32 cellular contexts compared by ENCODE assay signal in the genomic region with DNA sequence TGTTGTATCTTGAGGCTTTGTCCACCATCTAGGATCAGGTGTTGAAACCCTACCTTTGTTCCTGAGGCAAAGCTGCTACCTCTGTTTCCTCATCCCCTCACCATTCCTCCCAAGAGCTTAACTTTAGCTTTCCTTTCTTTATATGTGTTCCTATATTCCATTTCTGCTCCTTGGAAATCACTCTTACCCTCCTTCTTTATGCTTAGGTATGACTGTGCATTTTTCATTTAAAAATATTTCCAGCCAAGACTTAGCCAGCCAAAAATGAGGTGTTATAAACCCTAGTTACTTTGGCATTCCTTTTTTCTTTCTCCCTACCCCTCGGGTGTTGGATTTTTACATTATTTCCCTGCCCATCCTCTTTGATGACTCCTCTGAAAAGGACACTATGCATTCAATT. TPM values are rescaled to one million over a fixed set of nuclear protein-coding genes. Genes with fewer than 3 reads are reported as not detected.
"Had no signal": no experiment of that assay in that cellular context is flagged by ENCODE, and none has a peak within 500 bp of the region (broad histone marks: within the 10 kb centered on the region; RNA-seq: fewer than 3 reads in every experiment).

No MANE protein-coding gene starts in this region.

- H3K9me3 ChIP-seq: stomach, suprapubic skin, testis, thoracic aorta, thyroid gland, tibial artery, tibial nerve, transverse colon, upper lobe of left lung, upper lobe of right lung, uterus, vagina had no signal

- H3K4me1 ChIP-seq: stomach, suprapubic skin, thyroid gland, tibial artery, tibial nerve, transverse colon, upper lobe of left lung, upper lobe of right lung, uterus, vagina had no signal

- H3K27ac ChIP-seq: stomach, suprapubic skin, testis, thoracic aorta, thyroid gland, tibial artery, tibial nerve, transverse colon, upper lobe of left lung, upper lobe of right lung, uterus, vagina had no signal

- FAIRE-seq: urothelium cell line had no signal

- DNase-seq: stimulated activated CD4-positive, alpha-beta T cell treated with anti-CD3 and anti-CD28 coated beads, Interleukin-2, amount 100 ng/mL, for 48 hours; stimulated activated CD4-positive, alpha-beta T cell treated with anti-CD3 and anti-CD28 coated beads, Interleukin-4, amount 100 ng/mL, for 1 hour; stimulated activated CD4-positive, alpha-beta T cell treated with anti-CD3 and anti-CD28 coated beads, Interleukin-4, amount 100 ng/mL, for 24 hours; stimulated activated CD4-positive, alpha-beta T cell treated with anti-CD3 and anti-CD28 coated beads, Interleukin-4, amount 100 ng/mL, for 4 hours; stimulated activated CD8-positive, alpha-beta memory T cell treated with anti-CD3 and anti-CD28 coated beads, Interleukin-4, amount 100 ng/mL, for 48 hours; stimulated activated naive B cell treated with anti-CD40 and anti-IgM and Interleukin-4, amounts not matched to agents 10 μg/mL and 1 μg/mL and 100 μg/mL, for 72 hours; stimulated activated naive CD4-positive, alpha-beta T cell; stimulated activated naive CD4-positive, alpha-beta T cell treated with Interleukin-2 at 50 U/mL for 16 hours; stimulated activated naive CD8-positive, alpha-beta T cell treated with anti-CD3 and anti-CD28 coated beads, Interleukin-15, amount 100 ng/mL, for 72 hours; stimulated activated naive CD8-positive, alpha-beta T cell treated with anti-CD3 and anti-CD28 coated beads, Interleukin-15, Interleukin-2, amounts not matched to agents 100 U/mL and 50 U/mL, for 24 hours; stomach; substantia nigra; testis; thyroid gland; tibial artery; transverse colon; trophoblast cell; upper lobe of left lung; upper lobe of right lung; uterus had no signal

- H3K27me3 ChIP-seq: stomach, suprapubic skin, testis, thyroid gland, tibial artery, tibial nerve, transverse colon, upper lobe of left lung, upper lobe of right lung, uterus, vagina had no signal

- H3K4me3 ChIP-seq: stomach, suprapubic skin, testis, thoracic aorta, thyroid gland, tibial artery, tibial nerve, transverse colon, upper lobe of left lung, upper lobe of right lung, uterus, vagina had no signal

- ATAC-seq: stimulated activated effector memory CD8-positive, alpha-beta T cell treated with anti-CD3 and anti-CD28 coated beads, Interleukin-12 subunit alpha, Interleukin-12 subunit beta, amount 100 ng/mL, for 72 hours; stimulated activated memory B cell treated with anti-CD40 and anti-IgM and Interleukin-4, amounts not matched to agents 10 μg/mL and 1 μg/mL and 100 μg/mL, for 72 hours; stimulated activated naive B cell treated with anti-CD40 and anti-IgM and Interleukin-4, amounts not matched to agents 10 μg/mL and 1 μg/mL and 100 μg/mL, for 72 hours; stimulated activated naive CD8-positive, alpha-beta T cell treated with anti-CD3 and anti-CD28 coated beads, Interleukin-15, amount 100 ng/mL, for 72 hours; stimulated activated naive CD8-positive, alpha-beta T cell treated with anti-CD3 and anti-CD28 coated beads, Interleukin-15, Interleukin-2, amounts not matched to agents 100 U/mL and 50 U/mL, for 24 hours; upper lobe of right lung had no signal

- H3K36me3 ChIP-seq: stomach, suprapubic skin, thoracic aorta, thyroid gland, tibial artery, tibial nerve, transverse colon, upper lobe of left lung, upper lobe of right lung, uterus, vagina had no signal

RNA-seq across cellular contexts. Expression of a gene that starts 57.7 kb away (rescaled TPM):
- total RNA-seq: stomach, subcutaneous adipose tissue, suprapubic skin, temporal lobe, thoracic aorta, thyroid gland, tibial nerve, transverse colon, upper lobe of left lung, upper lobe of right lung, ureter, urinary bladder, uterus, vagina had no signal
- polyA plus RNA-seq: stomach, thymus, urinary bladder had no signal
